In the genomic region with DNA sequence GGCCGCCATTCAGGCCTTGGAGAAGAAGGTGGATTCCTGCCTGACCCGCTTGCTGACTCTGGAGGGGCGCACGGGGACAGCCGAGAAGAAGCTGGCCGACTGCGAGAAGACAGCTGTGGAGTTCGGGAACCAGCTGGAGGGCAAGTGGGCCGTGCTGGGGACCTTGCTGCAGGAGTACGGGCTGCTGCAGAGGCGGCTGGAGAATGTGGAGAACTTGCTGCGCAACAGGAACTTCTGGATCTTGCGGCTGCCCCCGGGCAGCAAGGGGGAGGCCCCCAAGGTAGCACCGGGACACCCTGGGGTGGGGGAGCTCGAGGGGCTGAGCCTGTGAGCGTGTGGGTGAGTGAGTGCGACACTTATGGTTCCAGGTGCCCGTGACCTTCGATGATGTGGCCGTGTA, we compare ENCODE assay signal across 15 cellular contexts. TPM values are rescaled to one million over a fixed set of nuclear protein-coding genes. Genes with fewer than 3 reads are reported as not detected.
DNase-seq lines count a peak whose midpoint lies in the region; ATAC-seq lines count a peak whose summit lies in the region.
"Had no signal": no experiment of that assay in that cellular context is flagged by ENCODE, and none has a peak within 500 bp of the region (broad histone marks: within the 10 kb centered on the region; RNA-seq: fewer than 3 reads in every experiment).

No MANE protein-coding gene starts in this region.

- intact Hi-C loops in activated CD4-positive, alpha-beta memory T cell treated with anti-CD3 and anti-CD28 coated beads for 36 hours (cut with micrococcal nuclease): no loop called here

- H3K27ac Mint-ChIP-seq in activated CD4-positive, alpha-beta memory T cell treated with anti-CD3 and anti-CD28 coated beads, Interleukin-2, amount 10 ng/mL, durations not matched to agents 7 days and 5 days: no peak overlapping the region
- no peak overlapping the region for H3K27ac Mint-ChIP-seq in activated CD4-positive, alpha-beta memory T cell treated with anti-CD3 and anti-CD28 coated beads for 36 hours
- peak overlapping the region; percentile 85 for H3K27ac Mint-ChIP-seq in activated T-helper 17 cell treated with anti-CD3 and anti-CD28 coated beads, Interleukin-2, amount 50 U/mL, for 72 hours
- peak overlapping the region in 4 of 6 donors; percentile 33 to 55 (median 48) for H3K27ac Mint-ChIP-seq in naive B cell
- H3K27ac Mint-ChIP-seq: GM23338 had no signal

- peaks cover 41% of the 10 kb centered on the region for H3K36me3 Mint-ChIP-seq in activated CD4-positive, alpha-beta memory T cell treated with anti-CD3 and anti-CD28 coated beads, Interleukin-2, amount 10 ng/mL, durations not matched to agents 7 days and 5 days (ENCODE audit: low read depth)
- peaks cover 48% of the 10 kb centered on the region for H3K36me3 Mint-ChIP-seq in activated CD4-positive, alpha-beta memory T cell treated with anti-CD3 and anti-CD28 coated beads for 36 hours
- H3K36me3 Mint-ChIP-seq in activated T-helper 17 cell treated with anti-CD3 and anti-CD28 coated beads, Interleukin-2, amount 50 U/mL, for 72 hours (ENCODE audit: low read depth): peaks cover 81% of the 10 kb centered on the region
- peaks cover 17 to 27% of the 10 kb centered on the region in 2 donors for H3K36me3 Mint-ChIP-seq in naive B cell

- peaks cover 20% of the 10 kb centered on the region for H3K4me1 Mint-ChIP-seq in activated CD4-positive, alpha-beta memory T cell treated with anti-CD3 and anti-CD28 coated beads, Interleukin-2, amount 10 ng/mL, durations not matched to agents 7 days and 5 days
- peaks cover 33% of the 10 kb centered on the region for H3K4me1 Mint-ChIP-seq in activated CD4-positive, alpha-beta memory T cell treated with anti-CD3 and anti-CD28 coated beads for 36 hours (ENCODE audit: low read depth)
- peaks cover 23% of the 10 kb centered on the region for H3K4me1 Mint-ChIP-seq in activated T-helper 17 cell treated with anti-CD3 and anti-CD28 coated beads, Interleukin-2, amount 50 U/mL, for 72 hours
- H3K4me1 Mint-ChIP-seq in naive B cell: peaks cover 15 to 36% (median 19%) of the 10 kb centered on the region in 3 donors

- ATAC-seq in activated T-helper 17 cell treated with anti-CD3 and anti-CD28 coated beads, Interleukin-2, amount 50 U/mL, for 72 hours (replicated peaks): no peak
- ATAC-seq in naive B cell (ENCODE audit: low read depth in 2 of 2): no peak
- ATAC-seq: GM23338 had no signal

- peak; percentile 12 for DNase-seq in activated CD4-positive, alpha-beta memory T cell treated with anti-CD3 and anti-CD28 coated beads, Interleukin-2, amount 10 ng/mL, durations not matched to agents 7 days and 5 days
- no peak for DNase-seq in activated CD4-positive, alpha-beta memory T cell treated with anti-CD3 and anti-CD28 coated beads for 36 hours
- DNase-seq in naive B cell (no peak), NCI-H1436 treated with DMSO at 0.1 percent for 48 hours (lab: John Stamatoyannopoulos, UW) (no peak)
- DNase-seq in stimulated activated CD8-positive, alpha-beta memory T cell treated with anti-CD3 and anti-CD28 coated beads, Interleukin-4, amount 100 ng/mL, for 48 hours: peak; percentile 17
- DNase-seq in activated CD8-positive, alpha-beta memory T cell treated with anti-CD3 and anti-CD28 coated beads, Interleukin-2, amount 50 U/mL, for 4 hours: no peak
- DNase-seq: 8988T; AML-193; Caco-2; CD8-positive, alpha-beta memory T cell; DND-41; GDM1; H7 had no signal

- H3K27me3 Mint-ChIP-seq in activated CD4-positive, alpha-beta memory T cell treated with anti-CD3 and anti-CD28 coated beads, Interleukin-2, amount 10 ng/mL, durations not matched to agents 7 days and 5 days: no peaks in the 10 kb centered on the region
- H3K27me3 Mint-ChIP-seq in activated CD4-positive, alpha-beta memory T cell treated with anti-CD3 and anti-CD28 coated beads for 36 hours: no peaks in the 10 kb centered on the region
- H3K27me3 Mint-ChIP-seq in activated T-helper 17 cell treated with anti-CD3 and anti-CD28 coated beads, Interleukin-2, amount 50 U/mL, for 72 hours: no peaks in the 10 kb centered on the region
- no peaks in the 10 kb centered on the region for H3K27me3 Mint-ChIP-seq in naive B cell
- H3K27me3 Mint-ChIP-seq: CD8-positive, alpha-beta memory T cell had no signal

- POLR2A ChIA-PET in activated CD4-positive, alpha-beta memory T cell treated with anti-CD3 and anti-CD28 coated beads, Interleukin-2, amount 10 ng/mL, durations not matched to agents 7 days and 5 days (lab: Charles Lee): interaction anchor here (1.3 kb wide), 1 partner anchor 37 kb away, joined by 3 read pairs; no protein-coding TSS in a partner anchor
- POLR2A ChIA-PET in activated CD4-positive, alpha-beta memory T cell treated with anti-CD3 and anti-CD28 coated beads for 36 hours (lab: Charles Lee): interaction anchor here (1.0 kb wide), 1 partner anchor 58 kb away, joined by 3 read pairs; no protein-coding TSS in a partner anchor

- no peak overlapping the region for H3K4me3 Mint-ChIP-seq in activated CD4-positive, alpha-beta memory T cell treated with anti-CD3 and anti-CD28 coated beads, Interleukin-2, amount 10 ng/mL, durations not matched to agents 7 days and 5 days
- no peak overlapping the region for H3K4me3 Mint-ChIP-seq in activated CD4-positive, alpha-beta memory T cell treated with anti-CD3 and anti-CD28 coated beads for 36 hours
- no peak overlapping the region for H3K4me3 Mint-ChIP-seq in activated T-helper 17 cell treated with anti-CD3 and anti-CD28 coated beads, Interleukin-2, amount 50 U/mL, for 72 hours
- H3K4me3 Mint-ChIP-seq in naive B cell: peak overlapping the region in 1 of 8 donors; percentile 53
- H3K4me3 Mint-ChIP-seq: GM23338 had no signal

- no peaks in the 10 kb centered on the region for H3K9me3 Mint-ChIP-seq in activated CD4-positive, alpha-beta memory T cell treated with anti-CD3 and anti-CD28 coated beads, Interleukin-2, amount 10 ng/mL, durations not matched to agents 7 days and 5 days
- no peaks in the 10 kb centered on the region for H3K9me3 Mint-ChIP-seq in activated CD4-positive, alpha-beta memory T cell treated with anti-CD3 and anti-CD28 coated beads for 36 hours
- no peaks in the 10 kb centered on the region for H3K9me3 Mint-ChIP-seq in activated T-helper 17 cell treated with anti-CD3 and anti-CD28 coated beads, Interleukin-2, amount 50 U/mL, for 72 hours
- no peaks in the 10 kb centered on the region for H3K9me3 Mint-ChIP-seq in naive B cell
- H3K9me3 Mint-ChIP-seq: CD8-positive, alpha-beta memory T cell; GM23338 had no signal

- CTCF ChIA-PET in activated CD4-positive, alpha-beta memory T cell treated with anti-CD3 and anti-CD28 coated beads, Interleukin-2, amount 10 ng/mL, durations not matched to agents 7 days and 5 days (lab: Charles Lee): interaction anchor here (0.6 to 1.0 kb wide), 2 partner anchors 25 to 43 kb away, joined by 3 to 4 read pairs; no protein-coding TSS in a partner anchor
- CTCF ChIA-PET in activated CD4-positive, alpha-beta memory T cell treated with anti-CD3 and anti-CD28 coated beads for 36 hours (lab: Charles Lee): no interaction called here

RNA-seq across cellular contexts. Expression of gene ZNF783, which starts 4.5 kb away (rescaled TPM):
- total RNA-seq in activated CD4-positive, alpha-beta memory T cell treated with anti-CD3 and anti-CD28 coated beads, Interleukin-2, amount 10 ng/mL, durations not matched to agents 7 days and 5 days: 10 to 100 TPM; 14.4 to 15.8 TPM
- 10 to 100 TPM; 15.5 to 17.1 TPM for total RNA-seq in activated CD4-positive, alpha-beta memory T cell treated with anti-CD3 and anti-CD28 coated beads for 36 hours
- total RNA-seq in activated T-helper 17 cell treated with anti-CD3 and anti-CD28 coated beads, Interleukin-2, amount 50 U/mL, for 72 hours: 10 to 100 TPM; 12.7 to 17.3 TPM
- polyA plus RNA-seq in naive B cell (ENCODE audit: low read depth in 6 of 6): 1 to 10 TPM; 1.3 to 9.2 (median 6.0) TPM

RNA-seq across cellular contexts. Expression of gene ZNF212, which starts 27.0 kb away (rescaled TPM):
- total RNA-seq in activated CD4-positive, alpha-beta memory T cell treated with anti-CD3 and anti-CD28 coated beads, Interleukin-2, amount 10 ng/mL, durations not matched to agents 7 days and 5 days: 10 to 100 TPM; 13.5 to 14.5 TPM
- total RNA-seq in activated CD4-positive, alpha-beta memory T cell treated with anti-CD3 and anti-CD28 coated beads for 36 hours: 10 to 100 TPM; 21.5 to 21.9 TPM
- total RNA-seq in activated T-helper 17 cell treated with anti-CD3 and anti-CD28 coated beads, Interleukin-2, amount 50 U/mL, for 72 hours: 10 to 100 TPM in 1 of 2 donors, 1 to 10 TPM in 1; 9.3 to 19.5 TPM
- 10 to 100 TPM in 1 of 6 donors, 1 to 10 TPM in 5; 1.8 to 10.3 (median 5.5) TPM for polyA plus RNA-seq in naive B cell (ENCODE audit: low read depth in 6 of 6)

Comparison
In these comparisons a context has a peak if more than half of its experiments do, and no peak if none do; other contexts are left out.
1. DNase-seq: peak in activated CD4-positive, alpha-beta memory T cell treated with anti-CD3 and anti-CD28 coated beads, Interleukin-2, amount 10 ng/mL, durations not matched to agents 7 days and 5 days (single experiment) and stimulated activated CD8-positive, alpha-beta memory T cell treated with anti-CD3 and anti-CD28 coated beads, Interleukin-4, amount 100 ng/mL, for 48 hours (single experiment); none in activated CD4-positive, alpha-beta memory T cell treated with anti-CD3 and anti-CD28 coated beads for 36 hours (single experiment), naive B cell (single experiment), NCI-H1436 treated with DMSO at 0.1 percent for 48 hours (single experiment) and activated CD8-positive, alpha-beta memory T cell treated with anti-CD3 and anti-CD28 coated beads, Interleukin-2, amount 50 U/mL, for 4 hours (single experiment).
2. H3K27ac Mint-ChIP-seq: peak in activated T-helper 17 cell treated with anti-CD3 and anti-CD28 coated beads, Interleukin-2, amount 50 U/mL, for 72 hours (single experiment) and naive B cell (4 of 6); none in activated CD4-positive, alpha-beta memory T cell treated with anti-CD3 and anti-CD28 coated beads, Interleukin-2, amount 10 ng/mL, durations not matched to agents 7 days and 5 days (single experiment) and activated CD4-positive, alpha-beta memory T cell treated with anti-CD3 and anti-CD28 coated beads for 36 hours (single experiment).